ENCODE assay signal across 14 cellular contexts in the genomic region with DNA sequence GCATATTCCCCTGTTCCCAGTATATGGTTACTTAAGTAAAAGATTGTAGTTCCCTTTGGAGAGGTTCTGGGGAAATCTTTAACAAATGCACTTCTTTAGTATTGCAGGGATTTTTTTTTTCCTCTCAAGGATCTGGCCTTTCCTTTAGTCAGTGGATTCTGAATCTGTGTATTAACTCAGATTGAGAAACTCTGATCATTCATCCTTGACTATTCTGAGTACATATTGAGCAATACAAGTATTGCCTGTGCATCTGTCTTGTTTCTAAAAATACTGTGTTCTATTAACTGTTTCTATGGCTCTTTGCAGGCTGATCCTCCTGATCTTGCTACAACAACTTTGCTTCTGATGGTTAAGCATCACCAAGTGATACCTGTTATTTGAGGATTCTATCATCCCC.
DNase-seq lines count a peak whose midpoint lies in the region; ATAC-seq, FAIRE-seq and TF ChIP-seq lines count a peak whose summit lies in the region.
"Had no signal": no experiment of that assay in that cellular context is flagged by ENCODE, and none has a peak within 500 bp of the region (broad histone marks: within the 10 kb centered on the region; RNA-seq: fewer than 3 reads in every experiment).

No MANE protein-coding gene starts in this region.

- no peak overlapping the region for H3K4me3 Mint-ChIP-seq in astrocyte (ENCODE audit: unreplicated experiment)
- no peak overlapping the region for H3K4me3 Mint-ChIP-seq in activated CD4-positive, alpha-beta memory T cell treated with anti-CD3 and anti-CD28 coated beads for 36 hours
- H3K4me3 Mint-ChIP-seq: activated CD8-positive, alpha-beta memory T cell treated with anti-CD3 and anti-CD28 coated beads, Interleukin-2, amount 10 ng/mL, durations not matched to agents 7 days and 5 days; activated naive CD8-positive, alpha-beta T cell had no signal

- H3K9ac ChIP-seq in astrocyte (ENCODE audit: low read length) = no peak overlapping the region
- no peak overlapping the region for H3K9ac ChIP-seq in HepG2 (ENCODE audit: insufficient read depth, low read depth, low read length)

- intact Hi-C loops in HepG2 (cut with micrococcal nuclease; ENCODE audit: unreplicated experiment) = no loop called here
- intact Hi-C loops in activated CD4-positive, alpha-beta memory T cell treated with anti-CD3 and anti-CD28 coated beads for 36 hours (cut with micrococcal nuclease) = no loop called here
- intact Hi-C loops in testis (cut with DNase I; ENCODE audit: low total_unique reads) = no loop called here

- no peak overlapping the region for H3K4me2 ChIP-seq in astrocyte (ENCODE audit: low read length)
- H3K4me2 ChIP-seq in HepG2 (ENCODE audit: low read depth, low read length) = no peak overlapping the region

- H3K27me3 Mint-ChIP-seq in astrocyte (ENCODE audit: low read depth, unreplicated experiment) = peaks cover 2% of the 10 kb centered on the region
- H3K27me3 Mint-ChIP-seq in activated CD4-positive, alpha-beta memory T cell treated with anti-CD3 and anti-CD28 coated beads for 36 hours = no peaks in the 10 kb centered on the region
- H3K27me3 Mint-ChIP-seq: activated CD8-positive, alpha-beta memory T cell treated with anti-CD3 and anti-CD28 coated beads, Interleukin-2, amount 10 ng/mL, durations not matched to agents 7 days and 5 days; activated naive CD8-positive, alpha-beta T cell had no signal

- no peak for TF ChIP-seq CTCF in astrocyte (IDR thresholded peaks at IDR 0.05; ENCODE audit: insufficient read depth, low read depth, low read length)
- no peak for TF ChIP-seq CTCF in HepG2 (CRISPR knock-in tag; IDR thresholded peaks at IDR 0.05)
- TF ChIP-seq CTCF in testis (IDR thresholded peaks at IDR 0.05) = no peak

- BruUV-seq in HepG2 (replicated peaks; lab: Mats Ljungman, UMichigan) = no TSS peak

- FAIRE-seq in astrocyte (lab: Jason Lieb, UNC) (peak; percentile 70), HepG2 (lab: Jason Lieb, UNC) (no peak)
- FAIRE-seq: G401.6 had no signal

- H3K4me1 ChIP-seq in astrocyte (ENCODE audit: insufficient read depth, low read length) = no peaks in the 10 kb centered on the region
- peaks cover 27% of the 10 kb centered on the region for H3K4me1 ChIP-seq in HepG2 (ENCODE audit: insufficient read depth, low read length)
- peaks cover 3% of the 10 kb centered on the region for H3K4me1 ChIP-seq in testis

- peak; percentile 32 for DNase-seq in AG08395 (ENCODE audit: low spot score)
- no peak for DNase-seq in astrocyte (ENCODE audit: low read depth)
- no peak for DNase-seq in HepG2 (ENCODE audit: low spot score)
- DNase-seq in activated CD4-positive, alpha-beta memory T cell treated with anti-CD3 and anti-CD28 coated beads for 36 hours = no peak
- no peak for DNase-seq in stimulated activated CD4-positive, alpha-beta T cell treated with anti-CD3 and anti-CD28 coated beads, Interleukin-12 subunit alpha, Interleukin-12 subunit beta, amount 100 ng/mL, for 4 hours
- DNase-seq in testis = no peak
- DNase-seq: activated CD8-positive, alpha-beta memory T cell treated with anti-CD3 and anti-CD28 coated beads, Interleukin-2, amount 10 ng/mL, durations not matched to agents 7 days and 5 days; cortex of kidney; occipital lobe; stimulated activated CD4-positive, alpha-beta T cell treated with anti-CD3 and anti-CD28 coated beads, Interleukin-2, amount 100 ng/mL, for 24 hours had no signal

- H3K9me3 ChIP-seq in astrocyte (ENCODE audit: insufficient read depth, low read depth, low read length) (no peaks in the 10 kb centered on the region), HepG2 (ENCODE audit: low read length) (no peaks in the 10 kb centered on the region), testis (no peaks in the 10 kb centered on the region)

- TF ChIP-seq POLR2A in HepG2 (IDR thresholded peaks at IDR 0.05; ENCODE audit: insufficient read depth in 1 of 2, low read depth in 2 of 2, low read length in 2 of 2) (no peak), testis (IDR thresholded peaks at IDR 0.05) (no peak)

- ATAC-seq in GM19395 (IDR thresholded peaks at IDR 0.05; ENCODE audit: unreplicated experiment) (peak; percentile 60), HepG2 (no peak), HG03135 (IDR thresholded peaks at IDR 0.05; ENCODE audit: unreplicated experiment) (no peak)
- ATAC-seq: activated CD8-positive, alpha-beta memory T cell treated with anti-CD3 and anti-CD28 coated beads, Interleukin-2, amount 10 ng/mL, durations not matched to agents 7 days and 5 days had no signal

- no peak overlapping the region for H3K27ac Mint-ChIP-seq in astrocyte (ENCODE audit: unreplicated experiment)
- H3K27ac Mint-ChIP-seq in activated CD4-positive, alpha-beta memory T cell treated with anti-CD3 and anti-CD28 coated beads for 36 hours = no peak overlapping the region
- H3K27ac Mint-ChIP-seq: activated CD8-positive, alpha-beta memory T cell treated with anti-CD3 and anti-CD28 coated beads, Interleukin-2, amount 10 ng/mL, durations not matched to agents 7 days and 5 days; activated naive CD8-positive, alpha-beta T cell had no signal

- no peak for TF ChIP-seq EP300 in HepG2 (IDR thresholded peaks at IDR 0.05; ENCODE audit: low read depth in 2 of 2, low read length in 2 of 2)
- TF ChIP-seq EP300 in HepG2 (CRISPR knock-in tag; IDR thresholded peaks at IDR 0.05; ENCODE audit: borderline replicate concordance) = no peak

- no peaks in the 10 kb centered on the region for H3K36me3 Mint-ChIP-seq in astrocyte (ENCODE audit: low read depth, unreplicated experiment)
- H3K36me3 Mint-ChIP-seq in activated CD4-positive, alpha-beta memory T cell treated with anti-CD3 and anti-CD28 coated beads for 36 hours = no peaks in the 10 kb centered on the region
- H3K36me3 Mint-ChIP-seq: activated CD8-positive, alpha-beta memory T cell treated with anti-CD3 and anti-CD28 coated beads, Interleukin-2, amount 10 ng/mL, durations not matched to agents 7 days and 5 days; activated naive CD8-positive, alpha-beta T cell had no signal

- H4K20me1 ChIP-seq in astrocyte (ENCODE audit: insufficient read depth, low read length) = no peaks in the 10 kb centered on the region
- no peaks in the 10 kb centered on the region for H4K20me1 ChIP-seq in HepG2 (ENCODE audit: insufficient read depth, low read length)

- H3K27me3 ChIP-seq in astrocyte (ENCODE audit: insufficient read depth, low read length) (no peaks in the 10 kb centered on the region), HepG2 (ENCODE audit: control insufficient read depth in 1 of 2, insufficient read depth in 2 of 2, low read length in 2 of 2) (no peaks in the 10 kb centered on the region; a peak in 2 of 5 replicates), testis (no peaks in the 10 kb centered on the region)

- H3K4me1 Mint-ChIP-seq in astrocyte (ENCODE audit: low read depth, unreplicated experiment) = no peaks in the 10 kb centered on the region
- no peaks in the 10 kb centered on the region for H3K4me1 Mint-ChIP-seq in activated CD4-positive, alpha-beta memory T cell treated with anti-CD3 and anti-CD28 coated beads for 36 hours (ENCODE audit: low read depth)
- H3K4me1 Mint-ChIP-seq: activated CD8-positive, alpha-beta memory T cell treated with anti-CD3 and anti-CD28 coated beads, Interleukin-2, amount 10 ng/mL, durations not matched to agents 7 days and 5 days had no signal

- H3K36me3 ChIP-seq in astrocyte (ENCODE audit: insufficient read depth, low read length) (no peaks in the 10 kb centered on the region), HepG2 (replicated peaks in 1 of 2; ENCODE audit: control insufficient read depth in 1 of 2, insufficient read depth in 2 of 2, low read length in 2 of 2) (no peaks in the 10 kb centered on the region), testis (ENCODE audit: low read depth, missing control alignments) (no peaks in the 10 kb centered on the region)

- POLR2A ChIA-PET in HepG2 (lab: Yijun Ruan, JAX) = no interaction called here
- POLR2A ChIA-PET in activated CD4-positive, alpha-beta memory T cell treated with anti-CD3 and anti-CD28 coated beads for 36 hours (lab: Charles Lee) = no interaction called here

- CTCF ChIA-PET in HepG2 (lab: Yijun Ruan, JAX; ENCODE audit: low intra/inter-chr PET ratio, low total read pairs) = no interaction called here
- CTCF ChIA-PET in activated CD4-positive, alpha-beta memory T cell treated with anti-CD3 and anti-CD28 coated beads for 36 hours (lab: Charles Lee) = no interaction called here

- H3K9me3 Mint-ChIP-seq in astrocyte (ENCODE audit: unreplicated experiment) = no peaks in the 10 kb centered on the region
- no peaks in the 10 kb centered on the region for H3K9me3 Mint-ChIP-seq in activated CD4-positive, alpha-beta memory T cell treated with anti-CD3 and anti-CD28 coated beads for 36 hours

- H3K79me2 ChIP-seq in astrocyte (ENCODE audit: insufficient read depth, low read length) (no peaks in the 10 kb centered on the region), HepG2 (ENCODE audit: insufficient read depth, low read length) (no peaks in the 10 kb centered on the region)

- H3K27ac ChIP-seq in astrocyte (ENCODE audit: low read depth, low read length) = no peak overlapping the region
- H3K27ac ChIP-seq in HepG2 (ENCODE audit: extremely low read length, insufficient read depth, low read length) = no peak overlapping the region
- H3K27ac ChIP-seq in testis = no peak overlapping the region

- TF ChIP-seq RAD21 in HepG2 (CRISPR knock-in tag; IDR thresholded peaks at IDR 0.05) = no peak

- in situ Hi-C loops in HepG2 (cut with HindIII; ENCODE audit: extremely low pct_ligation_motif_present, low pct_unique_long_range_greater_than_20kb) = no loop called here

- H3K4me3 ChIP-seq in astrocyte (ENCODE audit: insufficient read depth, low read depth, low read length) (no peak overlapping the region), HepG2 (replicated peaks in 1 of 3; ENCODE audit: insufficient read depth in 1 of 3, low read depth in 2 of 3, low read length in 3 of 3) (no peak overlapping the region), testis (no peak overlapping the region)

- H2AFZ ChIP-seq in astrocyte (ENCODE audit: low read depth, low read length) (no peak overlapping the region), HepG2 (ENCODE audit: low read length) (no peak overlapping the region)

TF ChIP-seq in HepG2, 621 proteins besides CTCF, POLR2A, EP300 and RAD21 (continues in another document):
- peak; percentile 69 for TF ChIP-seq CEBPG (CRISPR knock-in tag; IDR thresholded peaks at IDR 0.05)
- no peak for TF ChIP-seq ATRX (CRISPR knock-in tag; IDR thresholded peaks at IDR 0.05; ENCODE audit: borderline replicate concordance)
- no peak for TF ChIP-seq NFKBIZ (CRISPR knock-in tag; IDR thresholded peaks at IDR 0.05)
- TF ChIP-seq FOXA3 (CRISPR knock-in tag; IDR thresholded peaks at IDR 0.05) = 0 out of 2 replicates have a peak, but pooled peaks have one; percentile 17
